Comparison of ENCODE assay signal across 24 cellular contexts in the genomic region with DNA sequence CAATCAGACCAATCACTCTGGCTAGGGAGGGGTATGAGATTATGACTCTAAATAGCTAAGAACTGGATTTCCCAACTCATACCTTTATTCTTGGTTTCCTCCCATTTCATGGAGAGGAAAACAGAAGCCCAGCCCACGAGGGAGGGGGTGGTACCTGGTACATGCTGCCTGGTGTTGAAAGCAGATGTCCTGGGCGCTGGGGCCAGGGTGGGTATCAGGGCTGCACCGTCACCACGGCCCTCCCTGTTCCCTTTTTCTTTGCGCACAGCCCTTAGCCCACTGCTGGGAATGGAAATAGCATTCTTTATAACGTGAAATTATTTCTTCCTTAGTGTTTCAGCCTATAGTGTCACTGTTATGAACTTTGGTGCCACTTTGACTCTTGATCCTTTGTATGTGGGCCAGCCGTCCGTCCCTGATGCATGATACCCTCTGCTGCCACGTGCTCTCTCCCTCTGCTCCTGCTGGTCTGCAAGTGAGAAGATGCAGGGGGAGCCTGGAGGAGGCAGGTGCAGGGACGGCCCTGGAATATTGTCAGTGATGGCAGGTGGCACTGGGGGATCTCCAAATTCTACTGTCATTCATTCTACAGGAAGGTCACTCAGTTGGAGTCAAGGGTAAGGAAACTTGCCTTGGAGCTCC.
"Had no signal": no experiment of that assay in that cellular context is flagged by ENCODE, and none has a peak within 500 bp of the region (broad histone marks: within the 10 kb centered on the region; RNA-seq: fewer than 3 reads in every experiment).

No MANE protein-coding gene starts in this region.

- H3K27ac ChIP-seq: adrenal gland, KMS-11, SJCRH30, VCaP had no signal

- ATAC-seq: activated CD8-positive, alpha-beta T cell treated with anti-CD3 and anti-CD28 coated beads, Interleukin-2, amount 10 ng/mL, durations not matched to agents 7 days and 5 days had no signal

- DNase-seq: activated CD4-positive, CD25-positive, alpha-beta regulatory T cell; activated CD8-positive, alpha-beta memory T cell treated with anti-CD3 and anti-CD28 coated beads, Interleukin-2, amount 50 U/mL, for 48 hours; activated CD8-positive, alpha-beta T cell treated with anti-CD3 and anti-CD28 coated beads, Interleukin-2, amount 10 ng/mL, durations not matched to agents 7 days and 5 days; activated effector memory CD4-positive, alpha-beta T cell treated with anti-CD3 and anti-CD28 coated beads, Interleukin-2, amount 50 U/mL, for 16 hours; activated naive CD4-positive, alpha-beta T cell treated with Interleukin-2 at 50 U/mL for 16 hours; activated T-cell treated with anti-CD3 and anti-CD28 coated beads, Interleukin-2, amount 50 U/mL, for 1 hour; adrenal gland; anterior cingulate cortex; caudate nucleus; MG63; NCI-H1105; NCI-H1436; NCI-H1694 treated with DMSO at 0.1 percent for 48 hours; NCI-H2029 treated with DMSO at 0.1 percent for 48 hours; NCI-H345; NCI-H510A; NCI-H526 treated with DMSO at 0.1 percent for 48 hours; NCI-H82; SJCRH30; SK-N-SH; T-helper 1 cell had no signal

- H3K27me3 Mint-ChIP-seq: activated naive CD8-positive, alpha-beta T cell had no signal

- H3K4me1 ChIP-seq: adrenal gland, SJCRH30 had no signal

- H3K9me3 ChIP-seq: adrenal gland, MG63, SJCRH30, SK-N-SH had no signal

- H3K36me3 Mint-ChIP-seq: activated naive CD8-positive, alpha-beta T cell had no signal

- H3K4me3 Mint-ChIP-seq: activated CD8-positive, alpha-beta T cell treated with anti-CD3 and anti-CD28 coated beads, Interleukin-2, amount 10 ng/mL, durations not matched to agents 7 days and 5 days; activated naive CD8-positive, alpha-beta T cell had no signal

- H3K27ac Mint-ChIP-seq: activated CD8-positive, alpha-beta T cell treated with anti-CD3 and anti-CD28 coated beads, Interleukin-2, amount 10 ng/mL, durations not matched to agents 7 days and 5 days; activated naive CD8-positive, alpha-beta T cell had no signal

- H3K4me3 ChIP-seq: adrenal gland, MG63, SJCRH30 had no signal

- H3K27me3 ChIP-seq: adrenal gland, MG63, SJCRH30 had no signal

- H3K36me3 ChIP-seq: adrenal gland, MG63, SJCRH30 had no signal
